In genomic region chr7:94422136-94422535, GRCh38 we compare ENCODE assay signal across 14 cellular contexts.
"Had no signal": no experiment of that assay in that cellular context is flagged by ENCODE, and none has a peak within 500 bp of the region (broad histone marks: within the 10 kb centered on the region; RNA-seq: fewer than 3 reads in every experiment).

No MANE protein-coding gene starts in this region.

- ATAC-seq: left lung had no signal

- H3K9me3 ChIP-seq: breast epithelium, colonic mucosa, left lung, ovary, tibial nerve had no signal

- H3K27me3 ChIP-seq: colonic mucosa, left lung, ovary, tibial nerve had no signal

- H3K4me3 Mint-ChIP-seq: activated naive CD4-positive, alpha-beta T cell treated with anti-CD3 and anti-CD28 coated beads, Interleukin-2, amount 50 U/mL, for 24 hours; memory B cell; nephron progenitor cell had no signal

- H3K36me3 ChIP-seq: breast epithelium, colonic mucosa, ovary had no signal

- H3K9me3 Mint-ChIP-seq: activated naive CD4-positive, alpha-beta T cell treated with anti-CD3 and anti-CD28 coated beads, Interleukin-2, amount 50 U/mL, for 24 hours; activated T-helper 2 cell treated with anti-CD3 and anti-CD28 coated beads, Interferon-gamma antibody, Interleukin-2, Interleukin-4, amounts not matched to agents 10 μg/mL and 5 μg/mL and 100 μg/mL, durations not matched to agents 14 hours and 24 hours and 36 hours; memory B cell; nephron progenitor cell had no signal

- H3K4me1 Mint-ChIP-seq: activated naive CD4-positive, alpha-beta T cell treated with anti-CD3 and anti-CD28 coated beads, Interleukin-2, amount 50 U/mL, for 24 hours; memory B cell; nephron progenitor cell had no signal

- DNase-seq: activated CD4-positive, alpha-beta T cell treated with anti-CD3 and anti-CD28 coated beads, Interleukin-2, amount 50 U/mL, for 1 hour; amygdala; colonic mucosa; head of caudate nucleus; left lung; nephron progenitor cell; ovary; SHP77 had no signal

- H3K27ac Mint-ChIP-seq: activated naive CD4-positive, alpha-beta T cell treated with anti-CD3 and anti-CD28 coated beads, Interleukin-2, amount 50 U/mL, for 24 hours; activated T-helper 2 cell treated with anti-CD3 and anti-CD28 coated beads, Interferon-gamma antibody, Interleukin-2, Interleukin-4, amounts not matched to agents 10 μg/mL and 5 μg/mL and 100 μg/mL, durations not matched to agents 14 hours and 24 hours and 36 hours; memory B cell; nephron progenitor cell had no signal

- H3K27ac ChIP-seq: colonic mucosa had no signal

- FAIRE-seq: islet of Langerhans had no signal

- H3K4me1 ChIP-seq: breast epithelium, colonic mucosa, left lung had no signal

- H3K36me3 Mint-ChIP-seq: activated naive CD4-positive, alpha-beta T cell treated with anti-CD3 and anti-CD28 coated beads, Interleukin-2, amount 50 U/mL, for 24 hours had no signal

- H3K4me3 ChIP-seq: breast epithelium, colonic mucosa, left lung, ovary, tibial nerve had no signal
